ENCODE assay signal across 29 cellular contexts in genomic region chr11:37100008-37100407, GRCh38.
"Had no signal": no experiment of that assay in that cellular context is flagged by ENCODE, and none has a peak within 500 bp of the region (broad histone marks: within the 10 kb centered on the region; RNA-seq: fewer than 3 reads in every experiment).

No MANE protein-coding gene starts in this region.

- H3K9me3 Mint-ChIP-seq: neural progenitor cell had no signal

- H3K4me2 ChIP-seq: neural progenitor cell, smooth muscle cell had no signal

- H3K4me1 Mint-ChIP-seq: naive thymus-derived CD4-positive, alpha-beta T cell; natural killer cell; neural progenitor cell; stimulated activated effector memory CD8-positive, alpha-beta T cell treated with anti-CD3 and anti-CD28 coated beads, Interleukin-12 subunit alpha, Interleukin-12 subunit beta, amount 100 ng/mL, for 72 hours; stimulated activated naive B cell treated with anti-CD40 and anti-IgM and Interleukin-4, amounts not matched to agents 10 μg/mL and 1 μg/mL and 100 μg/mL, for 72 hours had no signal

- H3K27me3 Mint-ChIP-seq: progenitor cell of endocrine pancreas; stimulated activated naive B cell treated with anti-CD40 and anti-IgM and Interleukin-4, amounts not matched to agents 10 μg/mL and 1 μg/mL and 100 μg/mL, for 72 hours; type B pancreatic cell had no signal

- H2AFZ ChIP-seq: neural progenitor cell, parathyroid adenoma had no signal

- H3K4me3 ChIP-seq: neural progenitor cell, ovary, psoas muscle, skin epidermis, smooth muscle cell, spleen, stomach, thoracic aorta, thyroid gland, transverse colon, upper lobe of right lung, uterus had no signal

- H3K9me3 ChIP-seq: ovary, psoas muscle, stomach, thoracic aorta, thyroid gland, transverse colon, upper lobe of right lung, uterus had no signal

- H3K27me3 ChIP-seq: neural progenitor cell, ovary, spleen, stomach, thyroid gland, transverse colon, upper lobe of right lung, uterus had no signal

- ATAC-seq: naive thymus-derived CD4-positive, alpha-beta T cell; natural killer cell; psoas muscle; right cardiac atrium; sciatic nerve; stimulated activated effector memory CD8-positive, alpha-beta T cell treated with anti-CD3 and anti-CD28 coated beads, Interleukin-12 subunit alpha, Interleukin-12 subunit beta, amount 100 ng/mL, for 72 hours; stimulated activated naive B cell treated with anti-CD40 and anti-IgM and Interleukin-4, amounts not matched to agents 10 μg/mL and 1 μg/mL and 100 μg/mL, for 72 hours; upper lobe of right lung had no signal

- H3K4me3 Mint-ChIP-seq: naive thymus-derived CD4-positive, alpha-beta T cell; natural killer cell; nephron; neural progenitor cell; stimulated activated effector memory CD8-positive, alpha-beta T cell treated with anti-CD3 and anti-CD28 coated beads, Interleukin-12 subunit alpha, Interleukin-12 subunit beta, amount 100 ng/mL, for 72 hours; stimulated activated naive B cell treated with anti-CD40 and anti-IgM and Interleukin-4, amounts not matched to agents 10 μg/mL and 1 μg/mL and 100 μg/mL, for 72 hours; type B pancreatic cell had no signal

- H3K27ac ChIP-seq: neural progenitor cell, ovary, parathyroid adenoma, psoas muscle, skin epidermis, spleen, stomach, thoracic aorta, thyroid gland, transverse colon, upper lobe of right lung, uterus had no signal

- H3K4me1 ChIP-seq: neural progenitor cell, parathyroid adenoma, psoas muscle, spleen, stomach, thyroid gland, transverse colon, upper lobe of right lung, uterus had no signal

- H3K9ac ChIP-seq: neural progenitor cell, parathyroid adenoma had no signal

- H3K27ac Mint-ChIP-seq: natural killer cell; nephron; neural progenitor cell; progenitor cell of endocrine pancreas; stimulated activated effector memory CD8-positive, alpha-beta T cell treated with anti-CD3 and anti-CD28 coated beads, Interleukin-12 subunit alpha, Interleukin-12 subunit beta, amount 100 ng/mL, for 72 hours; stimulated activated naive B cell treated with anti-CD40 and anti-IgM and Interleukin-4, amounts not matched to agents 10 μg/mL and 1 μg/mL and 100 μg/mL, for 72 hours; type B pancreatic cell had no signal

- H3K36me3 ChIP-seq: neural progenitor cell, ovary, spleen, stomach, thoracic aorta, thyroid gland, transverse colon, upper lobe of right lung, uterus had no signal

- DNase-seq: naive thymus-derived CD4-positive, alpha-beta T cell; natural killer cell; occipital lobe; ovary; posterior cingulate gyrus; psoas muscle; right cardiac atrium; spleen; stimulated activated CD4-positive, alpha-beta T cell treated with anti-CD3 and anti-CD28 coated beads, Interleukin-12 subunit alpha, Interleukin-12 subunit beta, amount 100 ng/mL, for 4 hours; stimulated activated CD4-positive, alpha-beta T cell treated with anti-CD3 and anti-CD28 coated beads, Interleukin-1b, Interleukin-23, amount 100 ng/mL, for 48 hours; stimulated activated CD4-positive, alpha-beta T cell treated with anti-CD3 and anti-CD28 coated beads, Interleukin-2, amount 100 ng/mL, for 48 hours; stimulated activated CD4-positive, alpha-beta T cell treated with anti-CD3 and anti-CD28 coated beads, Interleukin-4, amount 100 ng/mL, for 24 hours; stimulated activated naive B cell treated with anti-CD40 and anti-IgM and Interleukin-4, amounts not matched to agents 10 μg/mL and 1 μg/mL and 100 μg/mL, for 72 hours; stimulated activated naive CD4-positive, alpha-beta T cell treated with Interleukin-2 at 50 U/mL for 16 hours; stomach; thyroid gland; transverse colon; upper lobe of right lung; uterus had no signal

- H3K36me3 Mint-ChIP-seq: naive thymus-derived CD4-positive, alpha-beta T cell; natural killer cell; neural progenitor cell; stimulated activated effector memory CD8-positive, alpha-beta T cell treated with anti-CD3 and anti-CD28 coated beads, Interleukin-12 subunit alpha, Interleukin-12 subunit beta, amount 100 ng/mL, for 72 hours; stimulated activated naive B cell treated with anti-CD40 and anti-IgM and Interleukin-4, amounts not matched to agents 10 μg/mL and 1 μg/mL and 100 μg/mL, for 72 hours; type B pancreatic cell had no signal
